ENCODE assay signal across 10 cellular contexts in the genomic region with DNA sequence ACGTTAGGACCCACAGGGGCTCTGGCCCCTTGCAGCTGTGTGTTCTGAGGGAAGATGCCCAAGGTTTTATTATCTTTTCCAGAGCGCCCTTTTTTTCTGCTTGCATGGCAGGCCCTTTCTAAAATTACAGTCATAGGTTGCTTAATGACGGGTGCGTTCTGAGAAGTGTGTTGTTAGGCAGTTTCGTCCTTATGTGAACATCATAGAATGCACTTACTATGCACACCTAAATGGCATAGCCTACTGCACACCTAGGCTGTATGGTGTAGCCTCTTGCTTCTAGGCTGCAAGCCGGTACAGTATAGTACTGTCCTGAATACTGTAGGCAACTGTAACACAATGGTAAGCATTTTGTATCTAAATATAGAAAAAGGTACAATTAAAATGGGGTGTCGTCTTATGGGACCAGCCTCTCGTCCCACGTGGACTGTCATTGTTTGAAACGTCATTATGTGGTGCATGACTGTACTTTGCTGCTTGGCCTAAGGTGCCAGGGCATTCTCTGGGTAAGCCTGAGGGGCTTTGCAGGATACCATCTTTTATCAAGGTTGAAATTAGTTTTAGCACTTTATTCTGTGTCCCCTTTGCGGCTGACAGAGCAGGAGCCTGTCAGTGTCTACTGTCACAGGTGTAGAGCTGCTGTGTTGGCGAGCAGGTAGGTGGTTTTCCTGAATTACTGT. TPM values are rescaled to one million over a fixed set of nuclear protein-coding genes. Genes with fewer than 3 reads are reported as not detected.
DNase-seq lines count a peak whose midpoint lies in the region; ATAC-seq and TF ChIP-seq lines count a peak whose summit lies in the region.
"Had no signal": no experiment of that assay in that cellular context is flagged by ENCODE, and none has a peak within 500 bp of the region (broad histone marks: within the 10 kb centered on the region; RNA-seq: fewer than 3 reads in every experiment).

No MANE protein-coding gene starts in this region.

- H3K27me3 ChIP-seq in heart right ventricle, result no peaks in the 10 kb centered on the region
- H3K27me3 ChIP-seq in vagina, result no peaks in the 10 kb centered on the region
- H3K27me3 ChIP-seq in GM23248 (replicated peaks; ENCODE audit: insufficient read depth), result no peaks in the 10 kb centered on the region
- H3K27me3 ChIP-seq: BE2C had no signal

- H3K9me2 ChIP-seq in GM23248 (ENCODE audit: insufficient read depth), result no peaks in the 10 kb centered on the region

- no peak overlapping the region for H3K4me2 ChIP-seq in GM23248 (ENCODE audit: unreplicated experiment)

- H3K9ac ChIP-seq in GM23248, result no peak overlapping the region

- H3K4me3 Mint-ChIP-seq in natural killer cell treated with Interleukin-12 subunit alpha and Interleukin-12 subunit beta and Interleukin-15 and Interleukin-18, amount 100 ng/mL, for 72 hours, result peak overlapping the region; percentile 69

- peaks cover 98% of the 10 kb centered on the region for H3K79me2 ChIP-seq in GM23248 (ENCODE audit: insufficient read depth)

- intact Hi-C loops in heart right ventricle (cut with DNase I) (loop anchor here in 2 of 10 donors (10.0 kb wide), 3 partner anchors 57 to 147 kb away; no protein-coding TSS in a partner anchor), Right ventricle myocardium superior (cut with DNase I) (no loop called here), vagina (cut with DNase I) (no loop called here)

- no peak for TF ChIP-seq POLR2A in vagina (IDR thresholded peaks at IDR 0.05)

- H3K4me3 ChIP-seq in heart right ventricle (no peak overlapping the region), vagina (no peak overlapping the region), GM23248 (no peak overlapping the region)

- H3K4me1 Mint-ChIP-seq in natural killer cell treated with Interleukin-12 subunit alpha and Interleukin-12 subunit beta and Interleukin-15 and Interleukin-18, amount 100 ng/mL, for 72 hours (ENCODE audit: low read depth in 2 of 2), result peaks cover 72 to 79% of the 10 kb centered on the region in 2 donors

- H3K27me3 Mint-ChIP-seq in natural killer cell treated with Interleukin-12 subunit alpha and Interleukin-12 subunit beta and Interleukin-15 and Interleukin-18, amount 100 ng/mL, for 72 hours, result no peaks in the 10 kb centered on the region

- H3K9me3 Mint-ChIP-seq in activated naive CD4-positive, alpha-beta T cell treated with anti-CD3 and anti-CD28 coated beads, Interleukin-2, amount 50 U/mL, for 72 hours, result no peaks in the 10 kb centered on the region
- no peaks in the 10 kb centered on the region for H3K9me3 Mint-ChIP-seq in natural killer cell treated with Interleukin-12 subunit alpha and Interleukin-12 subunit beta and Interleukin-15 and Interleukin-18, amount 100 ng/mL, for 72 hours

- H3K36me3 ChIP-seq in heart right ventricle, result peaks cover 0 to 10% (median 0%) of the 10 kb centered on the region in 9 donors
- H3K36me3 ChIP-seq in vagina, result no peaks in the 10 kb centered on the region
- H3K36me3 ChIP-seq in GM23248 (ENCODE audit: low read depth), result no peaks in the 10 kb centered on the region

- peaks cover 27% of the 10 kb centered on the region for H3F3A ChIP-seq in GM23248 (ENCODE audit: insufficient read depth)

- no peak for DNase-seq in heart right ventricle
- no peak for DNase-seq in Right ventricle myocardium superior
- DNase-seq in activated naive CD4-positive, alpha-beta T cell treated with anti-CD3 and anti-CD28 coated beads, Interleukin-2, amount 50 U/mL, for 72 hours (ENCODE audit: low spot score in 2 of 2), result no peak
- DNase-seq in natural killer cell treated with Interleukin-12 subunit alpha and Interleukin-12 subunit beta and Interleukin-15 and Interleukin-18, amount 100 ng/mL, for 72 hours (ENCODE audit: low spot score), result no peak
- no peak for DNase-seq in vagina (ENCODE audit: extremely low spot score in 2 of 2)
- DNase-seq in GM23248, result no peak
- DNase-seq: BE2C; NK-92 treated with Interleukin-12 subunit alpha and Interleukin-12 subunit beta, amount 100 ng/mL, for 24 hours had no signal

- H3K4me1 ChIP-seq in heart right ventricle (peaks cover 77 to 99% (median 99%) of the 10 kb centered on the region in 9 donors), vagina (peaks cover 99% of the 10 kb centered on the region), GM23248 (ENCODE audit: insufficient read depth) (peaks cover 17% of the 10 kb centered on the region)

- no peaks in the 10 kb centered on the region; the same call in 1 of the 2 replicates for H4K20me1 ChIP-seq in GM23248 (ENCODE audit: insufficient read depth)

- peak overlapping the region; percentile 56 to 82 for H3K27ac Mint-ChIP-seq in activated naive CD4-positive, alpha-beta T cell treated with anti-CD3 and anti-CD28 coated beads, Interleukin-2, amount 50 U/mL, for 72 hours
- H3K27ac Mint-ChIP-seq in natural killer cell treated with Interleukin-12 subunit alpha and Interleukin-12 subunit beta and Interleukin-15 and Interleukin-18, amount 100 ng/mL, for 72 hours, result peak overlapping the region; percentile 98 to 99

- ATAC-seq in heart right ventricle, result no peak
- ATAC-seq in Right ventricle myocardium superior (ENCODE audit: poor library complexity), result no peak
- peak in 1 of 2 donors; percentile 59 for ATAC-seq in activated naive CD4-positive, alpha-beta T cell treated with anti-CD3 and anti-CD28 coated beads, Interleukin-2, amount 50 U/mL, for 72 hours
- ATAC-seq in natural killer cell treated with Interleukin-12 subunit alpha and Interleukin-12 subunit beta and Interleukin-15 and Interleukin-18, amount 100 ng/mL, for 72 hours, result no peak
- no peak for ATAC-seq in GM19452 (IDR thresholded peaks at IDR 0.05; ENCODE audit: unreplicated experiment)
- no peak for ATAC-seq in HG03196 (IDR thresholded peaks at IDR 0.05; ENCODE audit: unreplicated experiment)

- in situ Hi-C loops in GM23248 (cut with MboI), result no loop called here

- H3K27ac ChIP-seq in heart right ventricle, result peak overlapping the region in 7 of 10 donors; percentile 19 to 100 (median 83)
- H3K27ac ChIP-seq in vagina, result peak overlapping the region; percentile 91
- no peak overlapping the region for H3K27ac ChIP-seq in GM23248

- no peak overlapping the region for H2AFZ ChIP-seq in GM23248

- H3K36me3 Mint-ChIP-seq in activated naive CD4-positive, alpha-beta T cell treated with anti-CD3 and anti-CD28 coated beads, Interleukin-2, amount 50 U/mL, for 72 hours, result peaks cover 0 to 9% of the 10 kb centered on the region in 2 donors
- H3K36me3 Mint-ChIP-seq in natural killer cell treated with Interleukin-12 subunit alpha and Interleukin-12 subunit beta and Interleukin-15 and Interleukin-18, amount 100 ng/mL, for 72 hours, result no peaks in the 10 kb centered on the region

- no peak for TF ChIP-seq CTCF in heart right ventricle (IDR thresholded peaks at IDR 0.05)
- no peak for TF ChIP-seq CTCF in vagina (IDR thresholded peaks at IDR 0.05)

- 64 to 65% methylated on average over 12 of the region's 12 CpGs for WGBS in heart right ventricle, 2 donors
- 83 to 86% methylated on average over 12 of the region's 12 CpGs for WGBS in GM23248 (ENCODE audit: low coverage in 1 of 2, low lambda C conversion rate in 2 of 2, missing lambda C conversion rate in 2 of 2), 2 experiments

- H3K9me3 ChIP-seq in heart right ventricle, result no peaks in the 10 kb centered on the region
- no peaks in the 10 kb centered on the region for H3K9me3 ChIP-seq in vagina
- no peaks in the 10 kb centered on the region for H3K9me3 ChIP-seq in GM23248 (ENCODE audit: low read depth)
- H3K9me3 ChIP-seq: BE2C had no signal

RNA-seq across cellular contexts. Expression of gene KLF13, which starts 10.9 kb away (rescaled TPM):
- total RNA-seq in heart right ventricle, result 100 to 1,000 TPM in 1 of 10 donors, 10 to 100 TPM in 9; 28.4 to 101 (median 49.4) TPM
- polyA plus RNA-seq in heart right ventricle, result 10 to 100 TPM; 32.9 to 44.0 TPM
- 65.7 TPM for total RNA-seq in Right ventricle myocardium superior
- 100 to 1,000 TPM; 124 to 161 TPM for total RNA-seq in activated naive CD4-positive, alpha-beta T cell treated with anti-CD3 and anti-CD28 coated beads, Interleukin-2, amount 50 U/mL, for 72 hours
- 100 to 1,000 TPM in 1 of 2 donors, 10 to 100 TPM in 1; 95.1 to 153 TPM for total RNA-seq in natural killer cell treated with Interleukin-12 subunit alpha and Interleukin-12 subunit beta and Interleukin-15 and Interleukin-18, amount 100 ng/mL, for 72 hours
- total RNA-seq in vagina, result 30.9 TPM
- 27.8 and 38.9 TPM in 2 replicates for total RNA-seq in GM23248 (2014; rRNA removed; shearing (Covaris generic))
- 8.0 and 9.1 TPM in 2 replicates for polyA plus RNA-seq in GM23248 (2016; fragmentation: Nextera tagmentation; extraction: Ambion mirVana)
